Comparison of ENCODE assay signal across 1 cellular context in genomic region chr4:154590329-154591006, GRCh38.
TF ChIP-seq lines count a peak whose summit lies in the region.

TSS of gene FGA (minus strand) at chr4:154590742. CDS start at chr4:154590687, 55 bp downstream.

TF ChIP-seq in A549, 52 proteins besides CTCF, POLR2A, EP300 and RAD21 (continued from another document):
- TF ChIP-seq ZC3H11A (IDR thresholded peaks at IDR 0.05): no peak
- TF ChIP-seq MAFK (IDR thresholded peaks at IDR 0.05; ENCODE audit: partially characterized antibody): no peak
- TF ChIP-seq CBX2 (IDR thresholded peaks at IDR 0.05; ENCODE audit: borderline replicate concordance, low read depth): no peak
- TF ChIP-seq ZSCAN20 (CRISPR knock-in tag; IDR thresholded peaks at IDR 0.05): no peak
- no peak for TF ChIP-seq BCL3 (IDR thresholded peaks at IDR 0.05)
- no peak for TF ChIP-seq HMGXB4 (CRISPR knock-in tag; IDR thresholded peaks at IDR 0.05; ENCODE audit: borderline replicate concordance)
- TF ChIP-seq CHD2 (IDR thresholded peaks at IDR 0.05; ENCODE audit: low read length, partially characterized antibody): no peak
- TF ChIP-seq HDAC2 (IDR thresholded peaks at IDR 0.05): no peak
- TF ChIP-seq SMC3 (IDR thresholded peaks at IDR 0.05): no peak
- TF ChIP-seq JUN (IDR thresholded peaks at IDR 0.05): peak in 1 of 2 experiments; percentile 70; a peak in 4 of 5 replicates
- TF ChIP-seq E2F6 (IDR thresholded peaks at IDR 0.05; ENCODE audit: borderline replicate concordance, low read depth): no peak
- 0 out of 2 replicates have a peak, but pooled peaks have one; percentile 33 for TF ChIP-seq HES2 (IDR thresholded peaks at IDR 0.05)
- TF ChIP-seq MAZ (IDR thresholded peaks at IDR 0.05; ENCODE audit: borderline replicate concordance, low read depth, low read length): no peak
- peak; percentile 30; the same call in 1 of the 2 replicates for TF ChIP-seq PBX3 (IDR thresholded peaks at IDR 0.05)
- TF ChIP-seq SREBF2 (IDR thresholded peaks at IDR 0.05): no peak
- no peak for TF ChIP-seq KDM1A (IDR thresholded peaks at IDR 0.05; ENCODE audit: low read depth)
- no peak for TF ChIP-seq FOXS1 (CRISPR knock-in tag; IDR thresholded peaks at IDR 0.05)
- no peak for TF ChIP-seq TP53 (CRISPR knock-in tag; IDR thresholded peaks at IDR 0.05)
- TF ChIP-seq ELK1 (IDR thresholded peaks at IDR 0.05; ENCODE audit: low read depth, low read length): no peak
- no peak for TF ChIP-seq RARB (CRISPR knock-in tag; IDR thresholded peaks at IDR 0.05)
- no peak for TF ChIP-seq FOSB (CRISPR knock-in tag; IDR thresholded peaks at IDR 0.05)
- no peak for TF ChIP-seq CHD4 (IDR thresholded peaks at IDR 0.05; ENCODE audit: borderline replicate concordance)
- no peak for TF ChIP-seq PHF8 (IDR thresholded peaks at IDR 0.05; ENCODE audit: borderline replicate concordance, low read depth)
- TF ChIP-seq EHF (CRISPR knock-in tag; IDR thresholded peaks at IDR 0.05): no peak
- TF ChIP-seq CEBPB (IDR thresholded peaks at IDR 0.05): peak; percentile 90 to 95
- TF ChIP-seq MAX (IDR thresholded peaks at IDR 0.05): no peak
- no peak for TF ChIP-seq ATOH8 (CRISPR knock-in tag; IDR thresholded peaks at IDR 0.05; ENCODE audit: low read depth)
- TF ChIP-seq BHLHE40 (IDR thresholded peaks at IDR 0.05; ENCODE audit: low read depth, low read length): no peak
- no peak for TF ChIP-seq HOXB13 (CRISPR knock-in tag; IDR thresholded peaks at IDR 0.05; ENCODE audit: low read depth)
- TF ChIP-seq TFCP2L1 (CRISPR knock-in tag; IDR thresholded peaks at IDR 0.05): no peak
- TF ChIP-seq NFE2L2 (conservative IDR thresholded peaks at IDR 0.05; ENCODE audit: low read length): no peak
- no peak for TF ChIP-seq RCOR1 (IDR thresholded peaks at IDR 0.05; ENCODE audit: low read depth, low read length)
- TF ChIP-seq FOSL2 (IDR thresholded peaks at IDR 0.05): no peak
- no peak for TF ChIP-seq FOSL2 (CRISPR knock-in tag; IDR thresholded peaks at IDR 0.05)
- no peak for TF ChIP-seq ESRRA (IDR thresholded peaks at IDR 0.05; ENCODE audit: borderline replicate concordance, low read length)
- TF ChIP-seq POLR2AphosphoS2 (conservative IDR thresholded peaks at IDR 0.05; ENCODE audit: low read length): no peak
- TF ChIP-seq NR3C1 (IDR thresholded peaks at IDR 0.05): no peak
- TF ChIP-seq HOXB5 (CRISPR knock-in tag; IDR thresholded peaks at IDR 0.05): no peak
- no peak for TF ChIP-seq RFX5 (IDR thresholded peaks at IDR 0.05)
- TF ChIP-seq ZNF302 (CRISPR knock-in tag; IDR thresholded peaks at IDR 0.05): no peak
- no peak for TF ChIP-seq CBX8 (IDR thresholded peaks at IDR 0.05)
- TF ChIP-seq MYC (IDR thresholded peaks at IDR 0.05; ENCODE audit: borderline replicate concordance, low read length): no peak
- no peak for TF ChIP-seq EHMT2 (IDR thresholded peaks at IDR 0.05; ENCODE audit: low read depth)
- no peak for TF ChIP-seq HEYL (CRISPR knock-in tag; IDR thresholded peaks at IDR 0.05)
- no peak for TF ChIP-seq ZFP36 (IDR thresholded peaks at IDR 0.05; ENCODE audit: borderline replicate concordance, partially characterized antibody)
- no peak for TF ChIP-seq NPAS2 (CRISPR knock-in tag; IDR thresholded peaks at IDR 0.05; ENCODE audit: borderline replicate concordance)
TF ChIP-seq in A549: peak in this region for 6.
